ENCODE assay signal across 28 cellular contexts in genomic region chr11:134956461-134957209, GRCh38.
"Had no signal": no experiment of that assay in that cellular context is flagged by ENCODE, and none has a peak within 500 bp of the region (broad histone marks: within the 10 kb centered on the region; RNA-seq: fewer than 3 reads in every experiment).

No MANE protein-coding gene starts in this region.

- ATAC-seq: naive thymus-derived CD4-positive, alpha-beta T cell; natural killer cell treated with Interleukin-12 subunit alpha and Interleukin-12 subunit beta and Interleukin-15 and Interleukin-18, amount 100 ng/mL, for 72 hours; right cardiac atrium; stimulated activated effector memory CD8-positive, alpha-beta T cell treated with anti-CD3 and anti-CD28 coated beads, Interleukin-12 subunit alpha, Interleukin-12 subunit beta, amount 100 ng/mL, for 72 hours; stimulated activated naive B cell treated with anti-CD40 and anti-IgM and Interleukin-4, amounts not matched to agents 10 μg/mL and 1 μg/mL and 100 μg/mL, for 72 hours had no signal

- H3K27ac ChIP-seq: neutrophil, ovary, parathyroid adenoma, psoas muscle, right lobe of liver, sigmoid colon, stomach, thoracic aorta, tibial artery, transverse colon, upper lobe of left lung, vagina had no signal

- H3K27me3 ChIP-seq: neutrophil, ovary, right lobe of liver, sigmoid colon, tibial artery, transverse colon, upper lobe of left lung, vagina had no signal

- H3K4me1 ChIP-seq: parathyroid adenoma, psoas muscle, right lobe of liver, stomach, transverse colon, upper lobe of left lung, vagina had no signal

- H3K4me1 Mint-ChIP-seq: naive thymus-derived CD4-positive, alpha-beta T cell; stimulated activated effector memory CD8-positive, alpha-beta T cell treated with anti-CD3 and anti-CD28 coated beads, Interleukin-12 subunit alpha, Interleukin-12 subunit beta, amount 100 ng/mL, for 72 hours; stimulated activated naive B cell treated with anti-CD40 and anti-IgM and Interleukin-4, amounts not matched to agents 10 μg/mL and 1 μg/mL and 100 μg/mL, for 72 hours had no signal

- H3K4me3 Mint-ChIP-seq: naive thymus-derived CD4-positive, alpha-beta T cell; natural killer cell treated with Interleukin-12 subunit alpha and Interleukin-12 subunit beta and Interleukin-15 and Interleukin-18, amount 100 ng/mL, for 72 hours; nephron progenitor cell; neural crest cell; stimulated activated effector memory CD8-positive, alpha-beta T cell treated with anti-CD3 and anti-CD28 coated beads, Interleukin-12 subunit alpha, Interleukin-12 subunit beta, amount 100 ng/mL, for 72 hours; stimulated activated naive B cell treated with anti-CD40 and anti-IgM and Interleukin-4, amounts not matched to agents 10 μg/mL and 1 μg/mL and 100 μg/mL, for 72 hours; stimulated activated naive CD8-positive, alpha-beta T cell treated with anti-CD3 and anti-CD28 coated beads, Interleukin-15, Interleukin-2, amounts not matched to agents 100 ng/mL and 50 ng/mL, for 24 hours had no signal

- H3K9me3 Mint-ChIP-seq: natural killer cell treated with Interleukin-12 subunit alpha and Interleukin-12 subunit beta and Interleukin-15 and Interleukin-18, amount 100 ng/mL, for 72 hours; nephron progenitor cell; neural crest cell; stimulated activated effector memory CD8-positive, alpha-beta T cell treated with anti-CD3 and anti-CD28 coated beads, Interleukin-12 subunit alpha, Interleukin-12 subunit beta, amount 100 ng/mL, for 72 hours; stimulated activated naive CD8-positive, alpha-beta T cell treated with anti-CD3 and anti-CD28 coated beads, Interleukin-15, Interleukin-2, amounts not matched to agents 100 ng/mL and 50 ng/mL, for 24 hours had no signal

- H3K27ac Mint-ChIP-seq: naive thymus-derived CD4-positive, alpha-beta T cell; natural killer cell treated with Interleukin-12 subunit alpha and Interleukin-12 subunit beta and Interleukin-15 and Interleukin-18, amount 100 ng/mL, for 72 hours; nephron progenitor cell; progenitor cell of endocrine pancreas; stimulated activated effector memory CD8-positive, alpha-beta T cell treated with anti-CD3 and anti-CD28 coated beads, Interleukin-12 subunit alpha, Interleukin-12 subunit beta, amount 100 ng/mL, for 72 hours; stimulated activated naive B cell treated with anti-CD40 and anti-IgM and Interleukin-4, amounts not matched to agents 10 μg/mL and 1 μg/mL and 100 μg/mL, for 72 hours; stimulated activated naive CD8-positive, alpha-beta T cell treated with anti-CD3 and anti-CD28 coated beads, Interleukin-15, Interleukin-2, amounts not matched to agents 100 ng/mL and 50 ng/mL, for 24 hours had no signal

- H3K4me3 ChIP-seq: ovary, psoas muscle, right lobe of liver, sigmoid colon, stomach, thoracic aorta, tibial artery, transverse colon, upper lobe of left lung, vagina had no signal

- H3K36me3 Mint-ChIP-seq: naive thymus-derived CD4-positive, alpha-beta T cell; natural killer cell treated with Interleukin-12 subunit alpha and Interleukin-12 subunit beta and Interleukin-15 and Interleukin-18, amount 100 ng/mL, for 72 hours; stimulated activated effector memory CD8-positive, alpha-beta T cell treated with anti-CD3 and anti-CD28 coated beads, Interleukin-12 subunit alpha, Interleukin-12 subunit beta, amount 100 ng/mL, for 72 hours; stimulated activated naive B cell treated with anti-CD40 and anti-IgM and Interleukin-4, amounts not matched to agents 10 μg/mL and 1 μg/mL and 100 μg/mL, for 72 hours had no signal

- DNase-seq: naive thymus-derived CD4-positive, alpha-beta T cell; nephron progenitor cell; nucleus accumbens; ovary; psoas muscle; right lobe of liver; sigmoid colon; small intestine; stimulated activated CD4-positive, alpha-beta T cell treated with anti-CD3 and anti-CD28 coated beads, Interleukin-15, amount 100 ng/mL, for 24 hours; stimulated activated CD4-positive, alpha-beta T cell treated with anti-CD3 and anti-CD28 coated beads, Interleukin-2, amount 100 ng/mL, for 24 hours; stimulated activated CD4-positive, alpha-beta T cell treated with anti-CD3 and anti-CD28 coated beads, Interleukin-2, amount 100 ng/mL, for 48 hours; stimulated activated CD4-positive, alpha-beta T cell treated with anti-CD3 and anti-CD28 coated beads, Interleukin-4, amount 100 ng/mL, for 24 hours; stimulated activated naive B cell treated with anti-CD40 and anti-IgM and Interleukin-4, amounts not matched to agents 10 μg/mL and 1 μg/mL and 100 μg/mL, for 72 hours; stimulated activated naive CD4-positive, alpha-beta T cell treated with Interleukin-2 at 50 U/mL for 16 hours; stomach; tibial artery; transverse colon; upper lobe of left lung had no signal

- H3K9me3 ChIP-seq: neutrophil, ovary, psoas muscle, right lobe of liver, sigmoid colon, stomach, thoracic aorta, tibial artery, transverse colon, upper lobe of left lung, vagina had no signal

- H3K36me3 ChIP-seq: neutrophil, ovary, right lobe of liver, sigmoid colon, stomach, thoracic aorta, tibial artery, transverse colon, upper lobe of left lung, vagina had no signal
